Comparison of ENCODE assay signal across 10 cellular contexts in the genomic region with DNA sequence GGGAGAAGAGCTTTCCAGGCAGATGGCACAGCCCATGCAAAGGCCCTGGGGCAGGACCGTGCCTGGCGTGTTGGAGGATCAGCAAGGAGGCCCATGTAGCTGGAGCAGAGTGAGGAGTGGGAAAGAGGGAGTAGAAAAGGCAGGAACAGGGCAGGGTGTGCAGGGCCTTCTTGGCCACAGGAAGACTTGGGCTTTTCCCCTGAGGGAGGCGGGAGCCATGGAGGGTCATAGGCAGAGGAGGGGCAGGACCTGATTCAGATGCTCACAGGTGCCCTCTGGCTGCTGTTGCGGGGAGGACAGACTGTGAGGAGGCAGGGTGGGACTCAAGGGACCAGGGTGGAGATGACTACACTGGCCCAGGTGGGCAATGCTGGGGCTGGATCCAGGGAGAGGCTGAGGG.
DNase-seq lines count a peak whose midpoint lies in the region; ATAC-seq and TF ChIP-seq lines count a peak whose summit lies in the region.
"Had no signal": no experiment of that assay in that cellular context is flagged by ENCODE, and none has a peak within 500 bp of the region (broad histone marks: within the 10 kb centered on the region; RNA-seq: fewer than 3 reads in every experiment).

No MANE protein-coding gene starts in this region.

- H3K4me3 ChIP-seq in foreskin fibroblast (ENCODE audit: low read depth in 1 of 2, low read length in 2 of 2) = no peak overlapping the region
- H3K4me3 ChIP-seq: vagina had no signal

- ATAC-seq in HG02885 (IDR thresholded peaks at IDR 0.05; ENCODE audit: poor library complexity, unreplicated experiment) (no peak), HG02763 (IDR thresholded peaks at IDR 0.05; ENCODE audit: unreplicated experiment) (no peak)

- TF ChIP-seq CTCF in AG09319 (IDR thresholded peaks at IDR 0.05; ENCODE audit: low read depth, low read length) (peak; percentile 22), GM10266 (IDR thresholded peaks at IDR 0.05; ENCODE audit: control insufficient read depth, insufficient read depth, low read depth, missing control alignments) (peak; percentile 26), foreskin fibroblast (IDR thresholded peaks at IDR 0.05; ENCODE audit: low read depth, low read length) (peak; percentile 34)

- no peak for DNase-seq in AG09319 (ENCODE audit: extremely low read depth, low read depth)
- DNase-seq in GM10266 (ENCODE audit: extremely low spot score) = peak; percentile 41
- peak; percentile 37 for DNase-seq in RPMI8226
- DNase-seq in foreskin fibroblast = peak in 1 of 2 donors; percentile 16
- no peak for DNase-seq in retina
- no peak for DNase-seq in DMS153 treated with DMSO at 0.1 percent for 48 hours (lab: John Stamatoyannopoulos, UW; ENCODE audit: unreplicated experiment)
- DNase-seq: NCI-H748 treated with DMSO at 0.1 percent for 48 hours had no signal

Comparison
In these comparisons a context has a peak if more than half of its experiments do, and no peak if none do; other contexts are left out.
1. DNase-seq: peak in GM10266 (single experiment) and RPMI8226 (single experiment); none in AG09319 (single experiment), retina (single experiment) and DMS153 treated with DMSO at 0.1 percent for 48 hours (single experiment).
2. Peak in every context shown above with its lines, with median percentiles within 50 percentile points of each other: CTCF ChIP-seq.